ENCODE assay signal across 13 cellular contexts in genomic region chr19:55563261-55563690, GRCh38. TPM values are rescaled to one million over a fixed set of nuclear protein-coding genes. Genes with fewer than 3 reads are reported as not detected.
DNase-seq lines count a peak whose midpoint lies in the region; ATAC-seq and TF ChIP-seq lines count a peak whose summit lies in the region.
"Had no signal": no experiment of that assay in that cellular context is flagged by ENCODE, and none has a peak within 500 bp of the region (broad histone marks: within the 10 kb centered on the region; RNA-seq: fewer than 3 reads in every experiment).

No MANE protein-coding gene starts in this region.

- H3K4me3 ChIP-seq in Caco-2 (ENCODE audit: low read depth, low read length) = no peak overlapping the region

- peak; percentile 25 for DNase-seq in NCI-H2196 (lab: John Stamatoyannopoulos, UW; ENCODE audit: unreplicated experiment)
- DNase-seq in NCI-H2196 treated with DMSO at 0.1 percent for 48 hours (lab: John Stamatoyannopoulos, UW; ENCODE audit: unreplicated experiment) = no peak
- no peak for DNase-seq in endothelial cell (ENCODE audit: low spot score)
- no peak for DNase-seq in mesothelial cell of epicardium (ENCODE audit: low spot score in 2 of 2, unreplicated experiment in 2 of 2)
- no peak for DNase-seq in NAMALWA (ENCODE audit: low spot score)
- DNase-seq in Caco-2 = no peak
- no peak for DNase-seq in NCI-H345 treated with DMSO at 0.1 percent for 48 hours (lab: John Stamatoyannopoulos, UW; ENCODE audit: unreplicated experiment)
- DNase-seq: activated T-cell treated with anti-CD3 and anti-CD28 coated beads, Interleukin-2, amount 50 U/mL, for 1 hour; kidney; NCI-H1417 treated with DMSO at 0.1 percent for 48 hours; nucleus accumbens; stimulated activated naive CD8-positive, alpha-beta T cell treated with anti-CD3 and anti-CD28 coated beads, Interleukin-15, Interleukin-2, amounts not matched to agents 100 U/mL and 50 U/mL, for 24 hours had no signal

- H3K4me3 Mint-ChIP-seq in endothelial cell (ENCODE audit: unreplicated experiment) (peak overlapping the region; percentile 51), mesothelial cell of epicardium (no peak overlapping the region), Caco-2 (ENCODE audit: unreplicated experiment) (no peak overlapping the region)

- H3K4me1 ChIP-seq in Caco-2 = 0 out of 2 replicates have a peak, but pooled peaks cover 3% of the 10 kb centered on the region

- H3K9me3 Mint-ChIP-seq in endothelial cell (ENCODE audit: unreplicated experiment) (no peaks in the 10 kb centered on the region), mesothelial cell of epicardium (peaks cover 3% of the 10 kb centered on the region), Caco-2 (ENCODE audit: unreplicated experiment) (no peaks in the 10 kb centered on the region)

- POLR2A ChIA-PET in Caco-2 (lab: Charles Lee) = no interaction called here

- no TSS peak for BruUV-seq in Caco-2 (replicated peaks; lab: Mats Ljungman, UMichigan)

- H3K27me3 Mint-ChIP-seq in endothelial cell (ENCODE audit: unreplicated experiment) = peaks cover 7% of the 10 kb centered on the region
- H3K27me3 Mint-ChIP-seq in mesothelial cell of epicardium (ENCODE audit: low read depth) = peaks cover 8% of the 10 kb centered on the region
- no peaks in the 10 kb centered on the region for H3K27me3 Mint-ChIP-seq in Caco-2 (ENCODE audit: insufficient read depth, unreplicated experiment)

- H3K4me1 Mint-ChIP-seq in endothelial cell (ENCODE audit: unreplicated experiment) (no peaks in the 10 kb centered on the region), mesothelial cell of epicardium (peaks cover 7% of the 10 kb centered on the region), Caco-2 (ENCODE audit: low read depth, unreplicated experiment) (no peaks in the 10 kb centered on the region)

- intact Hi-C loops in Caco-2 (cut with micrococcal nuclease; ENCODE audit: unreplicated experiment) = no loop called here

- TF ChIP-seq CTCF in endothelial cell (IDR thresholded peaks at IDR 0.05; ENCODE audit: unreplicated experiment) (no peak), mesothelial cell of epicardium (IDR thresholded peaks at IDR 0.05; ENCODE audit: unreplicated experiment) (no peak), Caco-2 (IDR thresholded peaks at IDR 0.05; ENCODE audit: insufficient read depth in 1 of 2, low read depth in 1 of 2, low read length in 1 of 2, severe bottlenecking in 1 of 2, unreplicated experiment in 1 of 2) (no peak)

- CTCF ChIA-PET in Caco-2 (lab: Charles Lee) = no interaction called here

- no peak for ATAC-seq in HG03039 (IDR thresholded peaks at IDR 0.05; ENCODE audit: unreplicated experiment)
- ATAC-seq: stimulated activated naive CD8-positive, alpha-beta T cell treated with anti-CD3 and anti-CD28 coated beads, Interleukin-15, Interleukin-2, amounts not matched to agents 100 U/mL and 50 U/mL, for 24 hours had no signal

- H3K27me3 ChIP-seq in Caco-2 (replicated peaks; ENCODE audit: control insufficient read depth, insufficient read depth, low read length) = no peaks in the 10 kb centered on the region

- H3K27ac Mint-ChIP-seq in endothelial cell (ENCODE audit: unreplicated experiment) = no peak overlapping the region
- H3K27ac Mint-ChIP-seq in mesothelial cell of epicardium = peak overlapping the region; percentile 88
- no peak overlapping the region for H3K27ac Mint-ChIP-seq in Caco-2 (ENCODE audit: unreplicated experiment)

- H3K9me3 ChIP-seq in Caco-2 = no peaks in the 10 kb centered on the region

- no peaks in the 10 kb centered on the region for H3K36me3 ChIP-seq in Caco-2 (ENCODE audit: control insufficient read depth, insufficient read depth, low read length)

- no peaks in the 10 kb centered on the region for H3K36me3 Mint-ChIP-seq in endothelial cell (ENCODE audit: low read depth, unreplicated experiment)
- H3K36me3 Mint-ChIP-seq in mesothelial cell of epicardium = no peaks in the 10 kb centered on the region
- H3K36me3 Mint-ChIP-seq in Caco-2 (ENCODE audit: insufficient read depth, unreplicated experiment) = no peaks in the 10 kb centered on the region

RNA-seq across cellular contexts. Expression of gene ZNF579, which starts 17.4 kb away (rescaled TPM):
- total RNA-seq in endothelial cell (ENCODE audit: unreplicated experiment) = 36.4 TPM
- total RNA-seq in mesothelial cell of epicardium = 35.0 to 35.2 TPM (median 35.1 TPM) in 3 replicates
- total RNA-seq in Caco-2 (2022) = 26.5 and 30.4 TPM in 2 replicates

RNA-seq across cellular contexts. Expression of gene SBK3, which starts 17.9 kb away (rescaled TPM):
- total RNA-seq in endothelial cell (ENCODE audit: unreplicated experiment) = 3.6 TPM
- 0.25 TPM in 1 of 3 replicates, not detected in the others for total RNA-seq in mesothelial cell of epicardium
- 2.3 and 2.4 TPM in 2 replicates for total RNA-seq in Caco-2 (2022)

RNA-seq across cellular contexts. Expression of gene SBK2, which starts 26.3 kb away (rescaled TPM):
- total RNA-seq in endothelial cell (ENCODE audit: unreplicated experiment) = 0.69 TPM
- total RNA-seq in mesothelial cell of epicardium = 0.33 to 0.97 TPM (median 0.56 TPM) in 3 replicates
- not detected in 2 replicates for total RNA-seq in Caco-2 (2022)
- total RNA-seq: kidney had no signal

RNA-seq across cellular contexts. Expression of gene FIZ1, which starts 36.0 kb away (rescaled TPM):
- total RNA-seq in endothelial cell (ENCODE audit: unreplicated experiment) (21.5 TPM), mesothelial cell of epicardium (31.3 to 31.7 TPM (median 31.6 TPM) in 3 replicates), Caco-2 (2022) (27.2 and 27.7 TPM in 2 replicates)

RNA-seq across cellular contexts. Expression of gene ZNF524, which starts 36.8 kb away (rescaled TPM):
- total RNA-seq in endothelial cell (ENCODE audit: unreplicated experiment) (9.3 TPM), mesothelial cell of epicardium (5.3 to 7.4 TPM (median 5.7 TPM) in 3 replicates), Caco-2 (2022) (10.8 and 11.1 TPM in 2 replicates)
